9 cellular contexts compared by ENCODE assay signal in the genomic region with DNA sequence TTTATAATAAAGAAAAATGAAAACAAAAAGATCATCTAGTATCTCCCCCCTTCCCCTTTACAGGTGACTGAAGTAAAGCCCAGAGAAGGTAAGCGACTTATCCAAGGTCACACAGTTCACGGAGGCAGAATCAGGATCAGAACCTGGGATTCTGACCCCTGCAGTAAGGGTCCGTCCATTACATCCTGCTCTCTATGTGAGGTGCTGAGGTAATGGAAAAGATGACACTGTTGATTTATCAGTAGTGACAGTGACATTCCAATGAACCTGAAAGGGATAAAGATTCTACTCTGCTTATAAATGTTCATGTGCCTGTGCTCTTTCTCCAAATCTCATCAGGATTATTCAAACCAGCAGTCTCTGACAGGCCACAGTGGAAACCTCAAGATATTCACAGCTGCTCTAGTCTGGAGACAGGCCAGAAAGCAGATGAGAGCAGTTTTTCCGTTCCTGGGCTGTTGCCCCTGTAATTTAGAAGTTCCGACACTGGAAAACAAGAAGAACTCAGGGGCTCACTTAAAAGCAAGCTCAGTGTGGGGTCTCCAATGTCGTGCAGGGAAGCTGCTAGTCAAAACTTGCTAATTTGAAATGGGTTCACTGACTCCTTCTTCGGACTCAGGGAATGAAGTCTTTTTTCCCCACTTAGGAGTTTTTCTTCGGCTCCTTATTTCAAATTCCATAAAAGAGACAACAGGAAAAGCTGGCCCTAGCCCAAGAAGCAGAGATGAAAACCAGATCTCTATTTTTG.
DNase-seq lines count a peak whose midpoint lies in the region; ATAC-seq, FAIRE-seq and TF ChIP-seq lines count a peak whose summit lies in the region.
"Had no signal": no experiment of that assay in that cellular context is flagged by ENCODE, and none has a peak within 500 bp of the region (broad histone marks: within the 10 kb centered on the region; RNA-seq: fewer than 3 reads in every experiment).

No MANE protein-coding gene starts in this region.

- 61 to 73% (median 65%) methylated on average over 8 of the region's 8 CpGs for WGBS in stomach, 5 donors

- peak; percentile 49 for ATAC-seq in GM19395 (IDR thresholded peaks at IDR 0.05; ENCODE audit: unreplicated experiment)
- ATAC-seq in HG03039 (IDR thresholded peaks at IDR 0.05; ENCODE audit: unreplicated experiment), result peak; percentile 27
- ATAC-seq in WTC11, result peak; percentile 77

- no peak for TF ChIP-seq POLR2A in GM12891 (IDR thresholded peaks at IDR 0.05; ENCODE audit: low read depth, low read length)
- TF ChIP-seq POLR2A in stomach (IDR thresholded peaks at IDR 0.05), result no peak

- H3K27ac Mint-ChIP-seq in WTC11, result 0 out of 2 replicates have a peak overlapping the region, but pooled peaks have one; percentile 3
- H3K27ac Mint-ChIP-seq: T-helper 1 cell treated with Interleukin-12 subunit alpha and Interleukin-12 subunit beta and Interleukin-4 antibody, amounts not matched to agents 30 μg/mL and 1 μg/mL, for 36 hours had no signal

- H3K9me2 ChIP-seq in PC-9 (ENCODE audit: insufficient read depth), result no peaks in the 10 kb centered on the region

- no peaks in the 10 kb centered on the region for H3F3A ChIP-seq in PC-9 (ENCODE audit: insufficient read depth, low read depth)

- no peaks in the 10 kb centered on the region for H3K9me3 Mint-ChIP-seq in WTC11
- H3K9me3 Mint-ChIP-seq: T-helper 1 cell treated with Interleukin-12 subunit alpha and Interleukin-12 subunit beta and Interleukin-4 antibody, amounts not matched to agents 30 μg/mL and 1 μg/mL, for 36 hours had no signal

- no peak overlapping the region for H2AFZ ChIP-seq in PC-9

- H3K4me3 Mint-ChIP-seq in WTC11, result no peak overlapping the region
- H3K4me3 Mint-ChIP-seq: T-helper 1 cell treated with Interleukin-12 subunit alpha and Interleukin-12 subunit beta and Interleukin-4 antibody, amounts not matched to agents 30 μg/mL and 1 μg/mL, for 36 hours had no signal

- intact Hi-C loops in PC-9 (cut with micrococcal nuclease; ENCODE audit: unreplicated experiment), result no loop called here
- intact Hi-C loops in stomach (cut with DNase I; ENCODE audit: low total_unique reads), result no loop called here

- H3K4me2 ChIP-seq in PC-9, result no peak overlapping the region

- H3K36me3 Mint-ChIP-seq in WTC11, result no peaks in the 10 kb centered on the region

- TF ChIP-seq EP300 in stomach (IDR thresholded peaks at IDR 0.05), result no peak

- H4K20me1 ChIP-seq in PC-9 (ENCODE audit: insufficient read depth), result no peaks in the 10 kb centered on the region

- no peak for FAIRE-seq in GM12891 (lab: Jason Lieb, UNC)

- no peaks in the 10 kb centered on the region for H3K27me3 Mint-ChIP-seq in WTC11 (ENCODE audit: low read depth)

- H3K36me3 ChIP-seq in PC-9 (ENCODE audit: low read depth) (no peaks in the 10 kb centered on the region), stomach (no peaks in the 10 kb centered on the region)

- H3K9me3 ChIP-seq in PC-9 (ENCODE audit: insufficient read depth, low read depth), result no peaks in the 10 kb centered on the region
- H3K9me3 ChIP-seq in stomach, result no peaks in the 10 kb centered on the region

- CTCF ChIA-PET in WTC11 (lab: Charles Lee) (interaction anchor here (0.9 to 1.7 kb wide), 3 partner anchors 52 to 233 kb away, joined by 3 to 5 read pairs (median 4); no protein-coding TSS in a partner anchor), PC-9 (lab: Charles Lee) (no interaction called here)

- POLR2A ChIA-PET in WTC11 (lab: Charles Lee) (no interaction called here), PC-9 (lab: Charles Lee; ENCODE audit: unreplicated experiment) (interaction anchor here (0.6 kb wide), 1 partner anchor 37 kb away, joined by 8 read pairs; no protein-coding TSS in a partner anchor)

- H3K4me1 ChIP-seq in PC-9 (replicated peaks; ENCODE audit: insufficient read depth) (no peaks in the 10 kb centered on the region), stomach (peaks cover 0 to 22% (median 5%) of the 10 kb centered on the region in 4 donors)

- DNase-seq in WTC11 (ENCODE audit: low spot score), result no peak
- DNase-seq in iris pigment epithelial cell (ENCODE audit: low read depth), result peak; percentile 78
- no peak for DNase-seq in GM12891 (ENCODE audit: insufficient read length, low spot score)
- DNase-seq in PC-9, result no peak
- DNase-seq in stomach, result no peak
- DNase-seq in stimulated activated CD4-positive, alpha-beta T cell treated with anti-CD3 and anti-CD28 coated beads, Interleukin-2, amount 100 ng/mL, for 24 hours, result no peak

- H3K27me3 ChIP-seq in PC-9 (ENCODE audit: insufficient read depth, low read depth) (no peaks in the 10 kb centered on the region), stomach (no peaks in the 10 kb centered on the region)

- no TSS peak for BruUV-seq in PC-9 (replicated peaks; lab: Mats Ljungman, UMichigan)

- peaks cover 20% of the 10 kb centered on the region for H3K4me1 Mint-ChIP-seq in WTC11

- no peak overlapping the region for H3K27ac ChIP-seq in PC-9
- H3K27ac ChIP-seq in stomach, result peak overlapping the region in 2 of 5 donors; percentile 38 to 76

- TF ChIP-seq CTCF in WTC11 (IDR thresholded peaks at IDR 0.05), result no peak
- no peak for TF ChIP-seq CTCF in PC-9 (conservative IDR thresholded peaks at IDR 0.05)
- no peak for TF ChIP-seq CTCF in stomach (IDR thresholded peaks at IDR 0.05)

- H3K4me3 ChIP-seq in PC-9 (no peak overlapping the region), stomach (no peak overlapping the region)

- no peaks in the 10 kb centered on the region for H3K79me2 ChIP-seq in PC-9 (ENCODE audit: low read depth)

TF ChIP-seq in WTC11, 78 proteins besides CTCF, POLR2A, EP300 and RAD21 (continues in another document):
- TF ChIP-seq NR1H2 (CRISPR knock-in tag; IDR thresholded peaks at IDR 0.05), result no peak
- no peak for TF ChIP-seq ZNF317 (CRISPR knock-in tag; IDR thresholded peaks at IDR 0.05; ENCODE audit: borderline replicate concordance, low read depth)
- TF ChIP-seq ARID4B (CRISPR knock-in tag; IDR thresholded peaks at IDR 0.05; ENCODE audit: borderline replicate concordance), result no peak
- TF ChIP-seq SP1 (CRISPR knock-in tag; conservative IDR thresholded peaks at IDR 0.05), result no peak

TF ChIP-seq in GM12891, 5 proteins besides CTCF, POLR2A, EP300 and RAD21:
- TF ChIP-seq PAX5 (IDR thresholded peaks at IDR 0.05; ENCODE audit: insufficient read depth, low read length, severe bottlenecking), result no peak

Comparison
In these comparisons a context has a peak if more than half of its experiments do, and no peak if none do; other contexts are left out.
1. ATAC-seq: peak in every context shown above with its lines; median percentile 77 in WTC11; 49 in GM19395; 27 in HG03039.